ENCODE assay signal across 8 cellular contexts in the genomic region with DNA sequence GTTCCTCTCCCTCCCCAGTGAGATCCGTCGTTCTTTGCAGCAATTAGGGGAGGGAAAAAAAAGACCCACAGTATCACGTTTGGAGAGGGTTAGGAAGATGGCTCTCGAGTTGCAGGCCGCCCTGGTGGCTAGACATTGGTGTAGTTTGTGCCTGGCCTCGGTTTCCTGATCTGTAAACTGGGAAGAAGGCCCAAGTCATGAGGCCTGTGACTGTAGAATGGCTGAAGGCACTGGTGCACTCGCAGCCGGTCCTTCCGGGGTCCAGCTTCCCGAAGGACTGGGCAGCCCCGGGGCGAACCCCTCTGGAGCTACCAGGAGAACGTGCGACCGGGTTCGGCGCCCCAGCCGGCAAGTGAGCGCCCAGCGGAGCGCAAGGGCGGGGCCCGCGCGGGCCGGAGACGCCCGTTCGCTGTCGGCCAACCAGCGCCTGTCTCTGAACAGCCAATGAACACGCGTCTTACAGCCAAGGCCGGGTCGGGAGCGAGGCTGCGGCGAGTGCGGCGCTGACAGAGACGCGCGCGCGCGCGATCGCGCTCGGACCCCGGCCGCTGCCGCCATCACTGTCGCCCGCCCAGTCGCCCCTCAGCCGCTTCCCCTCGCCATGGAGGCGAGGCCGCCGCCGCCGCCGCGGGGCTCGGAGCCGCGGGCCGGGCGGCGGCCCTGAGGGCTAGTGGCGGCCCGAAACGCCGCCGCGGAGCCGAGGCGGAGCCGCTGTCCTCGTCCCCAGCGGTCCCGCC. TPM values are rescaled to one million over a fixed set of nuclear protein-coding genes. Genes with fewer than 3 reads are reported as not detected.
DNase-seq lines count a peak whose midpoint lies in the region; ATAC-seq and TF ChIP-seq lines count a peak whose summit lies in the region.

A gene with protein sequence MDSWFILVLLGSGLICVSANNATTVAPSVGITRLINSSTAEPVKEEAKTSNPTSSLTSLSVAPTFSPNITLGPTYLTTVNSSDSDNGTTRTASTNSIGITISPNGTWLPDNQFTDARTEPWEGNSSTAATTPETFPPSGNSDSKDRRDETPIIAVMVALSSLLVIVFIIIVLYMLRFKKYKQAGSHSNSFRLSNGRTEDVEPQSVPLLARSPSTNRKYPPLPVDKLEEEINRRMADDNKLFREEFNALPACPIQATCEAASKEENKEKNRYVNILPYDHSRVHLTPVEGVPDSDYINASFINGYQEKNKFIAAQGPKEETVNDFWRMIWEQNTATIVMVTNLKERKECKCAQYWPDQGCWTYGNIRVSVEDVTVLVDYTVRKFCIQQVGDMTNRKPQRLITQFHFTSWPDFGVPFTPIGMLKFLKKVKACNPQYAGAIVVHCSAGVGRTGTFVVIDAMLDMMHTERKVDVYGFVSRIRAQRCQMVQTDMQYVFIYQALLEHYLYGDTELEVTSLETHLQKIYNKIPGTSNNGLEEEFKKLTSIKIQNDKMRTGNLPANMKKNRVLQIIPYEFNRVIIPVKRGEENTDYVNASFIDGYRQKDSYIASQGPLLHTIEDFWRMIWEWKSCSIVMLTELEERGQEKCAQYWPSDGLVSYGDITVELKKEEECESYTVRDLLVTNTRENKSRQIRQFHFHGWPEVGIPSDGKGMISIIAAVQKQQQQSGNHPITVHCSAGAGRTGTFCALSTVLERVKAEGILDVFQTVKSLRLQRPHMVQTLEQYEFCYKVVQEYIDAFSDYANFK (plus strand): TSS at position 472 of the 737 bp plus-strand sequence. CDS start 90,797 bp downstream, outside the sequence.

- H3K36me3 ChIP-seq in esophagus (ENCODE audit: control insufficient read depth in 2 of 2, insufficient read depth in 2 of 2, low read length in 1 of 2) (no peaks in the 10 kb centered on the region), muscle layer of colon (ENCODE audit: insufficient read depth, low read length) (no peaks in the 10 kb centered on the region)

- no peaks in the 10 kb centered on the region for H3K9me3 Mint-ChIP-seq in activated T-cell treated with anti-CD3 and anti-CD28 coated beads, Interleukin-2, amount 50 U/mL, for 24 hours

- DNase-seq in DMS153 treated with DMSO at 0.1 percent for 48 hours (lab: John Stamatoyannopoulos, UW; ENCODE audit: unreplicated experiment): peak; percentile 76
- DNase-seq in Jurkat, Clone E6-1 (ENCODE audit: low read depth, low spot score): peak; percentile 87
- peak; percentile 93 for DNase-seq in activated T-cell treated with anti-CD3 and anti-CD28 coated beads, Interleukin-2, amount 50 U/mL, for 24 hours
- DNase-seq in stimulated activated CD8-positive, alpha-beta memory T cell treated with anti-CD3 and anti-CD28 coated beads, Interleukin-7, amount 100 ng/mL, for 1 hour (ENCODE audit: low read depth in 2 of 2): peak; percentile 83 to 86

- H3K9ac ChIP-seq in muscle layer of colon (ENCODE audit: low read length): peak within 1 kb of the TSS; percentile 39

- peaks cover 33% of the 10 kb centered on the region for H3K36me3 Mint-ChIP-seq in activated T-cell treated with anti-CD3 and anti-CD28 coated beads, Interleukin-2, amount 50 U/mL, for 24 hours (ENCODE audit: low read depth)

- 0 to 1% methylated on average over 82 to 83 of the region's 83 CpGs for WGBS in esophagus, 2 donors

- H3K27me3 Mint-ChIP-seq in activated T-cell treated with anti-CD3 and anti-CD28 coated beads, Interleukin-2, amount 50 U/mL, for 24 hours: no peaks in the 10 kb centered on the region

- H3K4me3 Mint-ChIP-seq in activated T-cell treated with anti-CD3 and anti-CD28 coated beads, Interleukin-2, amount 50 U/mL, for 24 hours: peak within 1 kb of the TSS; percentile 94

- peak within 1 kb of the TSS; percentile 84 to 87 for H3K27ac ChIP-seq in esophagus (ENCODE audit: low read depth in 2 of 2, low read length in 1 of 2)
- peak within 1 kb of the TSS; percentile 61 for H3K27ac ChIP-seq in muscle layer of colon (ENCODE audit: low read depth, low read length)

- H3K4me3 ChIP-seq in Jurkat, Clone E6-1 (ENCODE audit: low read length): peak within 1 kb of the TSS; percentile 71
- H3K4me3 ChIP-seq in esophagus (ENCODE audit: low read depth in 1 of 2, low read length in 2 of 2) (peak within 1 kb of the TSS; percentile 82 to 92), muscle layer of colon (ENCODE audit: low read depth in 1 of 2, low read length in 2 of 2) (peak within 1 kb of the TSS; percentile 79 to 83)

- H3K27me3 ChIP-seq in esophagus (ENCODE audit: control insufficient read depth in 1 of 2, insufficient read depth in 2 of 2, low read length in 2 of 2) (no peaks in the 10 kb centered on the region), muscle layer of colon (ENCODE audit: control insufficient read depth in 1 of 2, insufficient read depth in 2 of 2, low read length in 2 of 2) (peaks cover 0 to 13% of the 10 kb centered on the region in 2 donors)

- H3K4me1 Mint-ChIP-seq in activated T-cell treated with anti-CD3 and anti-CD28 coated beads, Interleukin-2, amount 50 U/mL, for 24 hours (ENCODE audit: low read depth): peaks cover 59% of the 10 kb centered on the region

- H3K4me1 ChIP-seq in esophagus (ENCODE audit: control insufficient read depth in 2 of 2, insufficient read depth in 2 of 2, low read length in 1 of 2) (peaks cover 6 to 14% of the 10 kb centered on the region in 2 donors), muscle layer of colon (ENCODE audit: insufficient read depth, low read length) (peaks cover 28% of the 10 kb centered on the region)

- no peaks in the 10 kb centered on the region for H3K9me3 ChIP-seq in esophagus (ENCODE audit: control insufficient read depth in 2 of 2, insufficient read depth in 1 of 2, low read depth in 1 of 2, low read length in 1 of 2)
- H3K9me3 ChIP-seq in muscle layer of colon (ENCODE audit: low read length): no peaks in the 10 kb centered on the region

- peak; percentile 87 for ATAC-seq in GM21619 (IDR thresholded peaks at IDR 0.05; ENCODE audit: unreplicated experiment)

- H3K27ac Mint-ChIP-seq in activated T-cell treated with anti-CD3 and anti-CD28 coated beads, Interleukin-2, amount 50 U/mL, for 24 hours: peak within 1 kb of the TSS; percentile 93

TF ChIP-seq in PFSK-1, 5 proteins besides CTCF, POLR2A, EP300 and RAD21:
- TF ChIP-seq FOXP2 (optimal IDR thresholded peaks at IDR 0.05; ENCODE audit: borderline replicate concordance, extremely low read depth, extremely low read length, insufficient read depth): peak; percentile 73
- peak; percentile 96 for TF ChIP-seq POLR2AphosphoS5 (IDR thresholded peaks at IDR 0.05; ENCODE audit: low read depth, low read length)
- TF ChIP-seq SIN3A (IDR thresholded peaks at IDR 0.05; ENCODE audit: borderline replicate concordance, insufficient read depth, low read length): no peak
- TF ChIP-seq, protein P1, sequence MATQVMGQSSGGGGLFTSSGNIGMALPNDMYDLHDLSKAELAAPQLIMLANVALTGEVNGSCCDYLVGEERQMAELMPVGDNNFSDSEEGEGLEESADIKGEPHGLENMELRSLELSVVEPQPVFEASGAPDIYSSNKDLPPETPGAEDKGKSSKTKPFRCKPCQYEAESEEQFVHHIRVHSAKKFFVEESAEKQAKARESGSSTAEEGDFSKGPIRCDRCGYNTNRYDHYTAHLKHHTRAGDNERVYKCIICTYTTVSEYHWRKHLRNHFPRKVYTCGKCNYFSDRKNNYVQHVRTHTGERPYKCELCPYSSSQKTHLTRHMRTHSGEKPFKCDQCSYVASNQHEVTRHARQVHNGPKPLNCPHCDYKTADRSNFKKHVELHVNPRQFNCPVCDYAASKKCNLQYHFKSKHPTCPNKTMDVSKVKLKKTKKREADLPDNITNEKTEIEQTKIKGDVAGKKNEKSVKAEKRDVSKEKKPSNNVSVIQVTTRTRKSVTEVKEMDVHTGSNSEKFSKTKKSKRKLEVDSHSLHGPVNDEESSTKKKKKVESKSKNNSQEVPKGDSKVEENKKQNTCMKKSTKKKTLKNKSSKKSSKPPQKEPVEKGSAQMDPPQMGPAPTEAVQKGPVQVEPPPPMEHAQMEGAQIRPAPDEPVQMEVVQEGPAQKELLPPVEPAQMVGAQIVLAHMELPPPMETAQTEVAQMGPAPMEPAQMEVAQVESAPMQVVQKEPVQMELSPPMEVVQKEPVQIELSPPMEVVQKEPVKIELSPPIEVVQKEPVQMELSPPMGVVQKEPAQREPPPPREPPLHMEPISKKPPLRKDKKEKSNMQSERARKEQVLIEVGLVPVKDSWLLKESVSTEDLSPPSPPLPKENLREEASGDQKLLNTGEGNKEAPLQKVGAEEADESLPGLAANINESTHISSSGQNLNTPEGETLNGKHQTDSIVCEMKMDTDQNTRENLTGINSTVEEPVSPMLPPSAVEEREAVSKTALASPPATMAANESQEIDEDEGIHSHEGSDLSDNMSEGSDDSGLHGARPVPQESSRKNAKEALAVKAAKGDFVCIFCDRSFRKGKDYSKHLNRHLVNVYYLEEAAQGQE (IDR thresholded peaks at IDR 0.05; ENCODE audit: insufficient read depth in 1 of 2, low read depth in 2 of 2, low read length in 2 of 2): no peak
- TF ChIP-seq TAF1 (IDR thresholded peaks at IDR 0.05; ENCODE audit: borderline replicate concordance, insufficient read depth, low read length): peak; percentile 73; the same call in 1 of the 2 replicates

RNA-seq across cellular contexts. Expression of the gene that starts here (rescaled TPM):
- polyA plus RNA-seq in Jurkat, Clone E6-1 (2012; ENCODE audit: insufficient read depth, insufficient read length): 51.9 TPM
- polyA plus RNA-seq in PFSK-1 (2012; ENCODE audit: insufficient read length, low read depth): 28.1 TPM
- polyA plus RNA-seq in esophagus: 10 to 100 TPM; 11.5 to 21.7 TPM

Comparison
In these comparisons a context has a peak if more than half of its experiments do, and no peak if none do; other contexts are left out.
1. Peak in every context shown above with its lines: DNase-seq, ATAC-seq, H3K4me3 ChIP-seq and H3K27ac ChIP-seq.